ENCODE assay signal across 1 cellular context in genomic region chr10:8407561-8408021, GRCh38.
TF ChIP-seq lines count a peak whose summit lies in the region.

No MANE protein-coding gene starts in this region.

TF ChIP-seq in GM23338, 12 proteins besides CTCF, POLR2A, EP300 and RAD21 (continued from another document):
- TF ChIP-seq ZNF462 (CRISPR knock-in tag; IDR thresholded peaks at IDR 0.05), result no peak
- TF ChIP-seq ZNF331 (CRISPR knock-in tag; IDR thresholded peaks at IDR 0.05; ENCODE audit: low read depth), result no peak
- no peak for TF ChIP-seq ETS1 (IDR thresholded peaks at IDR 0.05)
- TF ChIP-seq CREB1 (CRISPR knock-in tag; IDR thresholded peaks at IDR 0.05; ENCODE audit: low read depth), result no peak
